Comparison of ENCODE assay signal across 29 cellular contexts in genomic region chr18:53261241-53261640, GRCh38.
"Had no signal": no experiment of that assay in that cellular context is flagged by ENCODE, and none has a peak within 500 bp of the region (broad histone marks: within the 10 kb centered on the region; RNA-seq: fewer than 3 reads in every experiment).

No MANE protein-coding gene starts in this region.

- H3K4me3 Mint-ChIP-seq: immature natural killer cell; mesothelial cell of epicardium; naive B cell; natural killer cell; nephron progenitor cell; neural progenitor cell; stimulated activated naive CD8-positive, alpha-beta T cell treated with anti-CD3 and anti-CD28 coated beads, Interleukin-15, Interleukin-2, amounts not matched to agents 100 ng/mL and 50 ng/mL, for 24 hours had no signal

- DNase-seq: hypothalamus; immature natural killer cell; kidney; left colon; lower lobe of right lung; mesendoderm; naive B cell; natural killer cell; nephron progenitor cell; occipital lobe; psoas muscle; right lobe of liver; stimulated activated CD4-positive, alpha-beta T cell treated with anti-CD3 and anti-CD28 coated beads, Interleukin-1b, Interleukin-23, amount 100 ng/mL, for 48 hours; stimulated activated CD4-positive, alpha-beta T cell treated with anti-CD3 and anti-CD28 coated beads, Interleukin-2, amount 100 ng/mL, for 48 hours; stimulated activated CD4-positive, alpha-beta T cell treated with anti-CD3 and anti-CD28 coated beads, Interleukin-4, amount 100 ng/mL, for 4 hours; stimulated activated naive CD4-positive, alpha-beta T cell; tibial artery; trophoblast cell; upper lobe of right lung had no signal

- H3K27ac ChIP-seq: left lung, lower lobe of right lung, neural progenitor cell, neutrophil, parathyroid adenoma, psoas muscle, right atrium auricular region, right lobe of liver, suprapubic skin, thoracic aorta, tibial artery, upper lobe of right lung had no signal

- H3K4me1 ChIP-seq: left lung, lower lobe of right lung, neural progenitor cell, parathyroid adenoma, psoas muscle, right atrium auricular region, right lobe of liver, suprapubic skin, tibial artery, upper lobe of right lung had no signal

- H3K27ac Mint-ChIP-seq: immature natural killer cell; mesothelial cell of epicardium; naive B cell; natural killer cell; nephron progenitor cell; neural progenitor cell; stimulated activated naive CD8-positive, alpha-beta T cell treated with anti-CD3 and anti-CD28 coated beads, Interleukin-15, Interleukin-2, amounts not matched to agents 100 ng/mL and 50 ng/mL, for 24 hours had no signal

- H3K9me3 ChIP-seq: lower lobe of right lung, neutrophil, psoas muscle, right lobe of liver, thoracic aorta, tibial artery, upper lobe of right lung had no signal

- ATAC-seq: left colon, left lung, lower lobe of right lung, natural killer cell, psoas muscle, right lobe of liver, upper lobe of right lung had no signal

- H3K4me2 ChIP-seq: neural progenitor cell, smooth muscle cell had no signal

- H2AFZ ChIP-seq: neural progenitor cell, parathyroid adenoma had no signal

- H3K27me3 ChIP-seq: left lung, neural progenitor cell, neutrophil, right atrium auricular region, right lobe of liver, suprapubic skin, tibial artery, upper lobe of right lung had no signal

- H3K4me3 ChIP-seq: left lung, lower lobe of right lung, neural progenitor cell, psoas muscle, right atrium auricular region, right lobe of liver, smooth muscle cell, suprapubic skin, thoracic aorta, tibial artery, upper lobe of right lung had no signal

- H3K4me1 Mint-ChIP-seq: immature natural killer cell, mesothelial cell of epicardium, naive B cell, natural killer cell, nephron progenitor cell, neural progenitor cell had no signal

- H3K36me3 ChIP-seq: left lung, lower lobe of right lung, neural progenitor cell, neutrophil, right atrium auricular region, right lobe of liver, suprapubic skin, thoracic aorta, tibial artery, upper lobe of right lung had no signal

- H3K79me2 ChIP-seq: parathyroid adenoma had no signal

- H3K9ac ChIP-seq: neural progenitor cell, parathyroid adenoma had no signal

- H3K36me3 Mint-ChIP-seq: immature natural killer cell, mesothelial cell of epicardium, naive B cell, natural killer cell, neural progenitor cell had no signal
